Comparison of ENCODE assay signal across 27 cellular contexts in genomic region chr11:134675983-134676382, GRCh38.
"Had no signal": no experiment of that assay in that cellular context is flagged by ENCODE, and none has a peak within 500 bp of the region (broad histone marks: within the 10 kb centered on the region; RNA-seq: fewer than 3 reads in every experiment).

No MANE protein-coding gene starts in this region.

- H3K79me2 ChIP-seq: hepatocyte had no signal

- H2AFZ ChIP-seq: hepatocyte had no signal

- H3K4me2 ChIP-seq: hepatocyte had no signal

- H3K4me1 ChIP-seq: colonic mucosa, foreskin keratinocyte, gastroesophageal sphincter, heart left ventricle, lower lobe of right lung had no signal

- H3K4me3 ChIP-seq: colonic mucosa, gastroesophageal sphincter, heart left ventricle, hepatocyte, lower lobe of right lung, mucosa of descending colon had no signal

- H3K9me3 ChIP-seq: colonic mucosa, gastroesophageal sphincter, lower lobe of right lung, mucosa of descending colon had no signal

- H3K9me3 Mint-ChIP-seq: dendritic cell treated with granulocyte-macrophage colony-stimulating factor and Interleukin-4, amounts not matched to agents 40 ng/mL and 50 ng/mL, for 4 days; effector memory CD8-positive, alpha-beta T cell; endodermal cell; immature natural killer cell; memory B cell; mesothelial cell of epicardium had no signal

- H3K27ac Mint-ChIP-seq: dendritic cell treated with granulocyte-macrophage colony-stimulating factor and Interleukin-4, amounts not matched to agents 40 ng/mL and 50 ng/mL, for 4 days; effector memory CD8-positive, alpha-beta T cell; endodermal cell; immature natural killer cell; memory B cell; mesothelial cell of epicardium had no signal

- H3K4me3 Mint-ChIP-seq: dendritic cell treated with granulocyte-macrophage colony-stimulating factor and Interleukin-4, amounts not matched to agents 40 ng/mL and 50 ng/mL, for 4 days; effector memory CD8-positive, alpha-beta T cell; endodermal cell; immature natural killer cell; memory B cell; mesothelial cell of epicardium had no signal

- H3K36me3 ChIP-seq: colonic mucosa, gastroesophageal sphincter, heart left ventricle, lower lobe of right lung had no signal

- ATAC-seq: effector memory CD8-positive, alpha-beta T cell; esophagus mucosa; foreskin keratinocyte; gastroesophageal sphincter; heart left ventricle; left colon; left lobe of liver; left ventricle myocardium superior; mucosa of descending colon had no signal

- H3K27me3 Mint-ChIP-seq: dendritic cell treated with granulocyte-macrophage colony-stimulating factor and Interleukin-4, amounts not matched to agents 40 ng/mL and 50 ng/mL, for 4 days had no signal

- H3K4me1 Mint-ChIP-seq: immature natural killer cell, memory B cell had no signal

- H3K36me3 Mint-ChIP-seq: immature natural killer cell, memory B cell, mesothelial cell of epicardium had no signal

- H3K27me3 ChIP-seq: colonic mucosa, foreskin keratinocyte had no signal

- DNase-seq: colonic mucosa; cortex of kidney; effector CD8-positive, alpha-beta T cell; effector memory CD8-positive, alpha-beta T cell; endodermal cell; erythroblast; foreskin keratinocyte; heart left ventricle; hypothalamus; immature natural killer cell; islet precursor cell; kidney; kidney glomerular epithelial cell; left colon; left ventricle myocardium superior; lower lobe of right lung; mammary epithelial cell; mesendoderm; mucosa of descending colon had no signal

- H3K27ac ChIP-seq: colonic mucosa, epithelial cell of prostate, foreskin keratinocyte, gastroesophageal sphincter, heart left ventricle, hepatocyte, lower lobe of right lung had no signal
